ENCODE assay signal across 9 cellular contexts in genomic region chr1:19315378-19316206, GRCh38. TPM values are rescaled to one million over a fixed set of nuclear protein-coding genes. Genes with fewer than 3 reads are reported as not detected.
DNase-seq lines count a peak whose midpoint lies in the region; ATAC-seq and TF ChIP-seq lines count a peak whose summit lies in the region.
"Had no signal": no experiment of that assay in that cellular context is flagged by ENCODE, and none has a peak within 500 bp of the region (broad histone marks: within the 10 kb centered on the region; RNA-seq: fewer than 3 reads in every experiment).

No MANE protein-coding gene starts in this region.

- no peaks in the 10 kb centered on the region for H3K9me3 Mint-ChIP-seq in activated CD4-positive, alpha-beta T cell treated with anti-CD3 and anti-CD28 coated beads, Interleukin-2, amount 10 ng/mL, durations not matched to agents 24 days and 14 days
- no peaks in the 10 kb centered on the region for H3K9me3 Mint-ChIP-seq in central memory CD8-positive, alpha-beta T cell

- H3K36me3 ChIP-seq in Loucy (ENCODE audit: insufficient read depth, low read length) (no peaks in the 10 kb centered on the region), spleen (peaks cover 0 to 30% (median 9%) of the 10 kb centered on the region in 6 donors), left ventricle myocardium inferior (peaks cover 14% of the 10 kb centered on the region)

- H3K9me3 ChIP-seq in Loucy (ENCODE audit: insufficient read depth, low read depth, low read length) (no peaks in the 10 kb centered on the region), spleen (no peaks in the 10 kb centered on the region), left ventricle myocardium inferior (replicated peaks) (no peaks in the 10 kb centered on the region)

- peak overlapping the region; percentile 90 for H3K9ac ChIP-seq in Loucy (ENCODE audit: low read depth, low read length, poor library complexity, severe bottlenecking)

- TF ChIP-seq CTCF in Loucy (conservative IDR thresholded peaks at IDR 0.05; ENCODE audit: low read length) (no peak), spleen (IDR thresholded peaks at IDR 0.05 in 8 of 11, conservative IDR thresholded peaks at IDR 0.05 in 3 of 11) (no peak), left ventricle myocardium inferior (IDR thresholded peaks at IDR 0.05; ENCODE audit: borderline replicate concordance) (no peak)

- H3K4me1 ChIP-seq in Loucy (ENCODE audit: insufficient read depth, low read length, poor library complexity, severe bottlenecking): peaks cover 57% of the 10 kb centered on the region
- H3K4me1 ChIP-seq in spleen: peaks cover 50 to 75% (median 64%) of the 10 kb centered on the region in 6 donors
- peaks cover 36% of the 10 kb centered on the region for H3K4me1 ChIP-seq in left ventricle myocardium inferior

- TF ChIP-seq POLR2A in spleen (IDR thresholded peaks at IDR 0.05): no peak

- ATAC-seq in central memory CD8-positive, alpha-beta T cell (replicated peaks; ENCODE audit: extremely low read depth, poor library complexity, severe bottlenecking): no peak

- peaks cover 31% of the 10 kb centered on the region for H3K4me1 Mint-ChIP-seq in activated CD4-positive, alpha-beta T cell treated with anti-CD3 and anti-CD28 coated beads, Interleukin-2, amount 10 ng/mL, durations not matched to agents 24 days and 14 days
- H3K4me1 Mint-ChIP-seq in central memory CD8-positive, alpha-beta T cell: peaks cover 31% of the 10 kb centered on the region

- peaks cover 37% of the 10 kb centered on the region for H3K79me2 ChIP-seq in Loucy (ENCODE audit: insufficient read depth, low read length)

- WGBS in spleen, 5 donors: 45 to 60% (median 49%) methylated on average over 17 of the region's 17 CpGs

- H3K27ac Mint-ChIP-seq in activated CD4-positive, alpha-beta T cell treated with anti-CD3 and anti-CD28 coated beads, Interleukin-2, amount 10 ng/mL, durations not matched to agents 24 days and 14 days: peak overlapping the region; percentile 68
- peak overlapping the region; percentile 90 for H3K27ac Mint-ChIP-seq in central memory CD8-positive, alpha-beta T cell (ENCODE audit: low read depth)

- H3K9me2 ChIP-seq in Loucy (replicated peaks; ENCODE audit: low read depth, low read length): no peaks in the 10 kb centered on the region

- no peaks in the 10 kb centered on the region for H3K27me3 Mint-ChIP-seq in activated CD4-positive, alpha-beta T cell treated with anti-CD3 and anti-CD28 coated beads, Interleukin-2, amount 10 ng/mL, durations not matched to agents 24 days and 14 days
- H3K27me3 Mint-ChIP-seq in central memory CD8-positive, alpha-beta T cell: no peaks in the 10 kb centered on the region

- H3K4me3 ChIP-seq in Loucy (ENCODE audit: low read length, poor library complexity, severe bottlenecking) (peak overlapping the region; percentile 98), spleen (peak overlapping the region in 1 of 8 donors; percentile 19), left ventricle myocardium inferior (no peak overlapping the region)

- H3K4me2 ChIP-seq in Loucy (ENCODE audit: low read depth, low read length, poor library complexity, severe bottlenecking): peak overlapping the region; percentile 89

- peak overlapping the region in 5 of 8 donors; percentile 38 to 92 (median 60) for H3K27ac ChIP-seq in spleen
- H3K27ac ChIP-seq in left ventricle myocardium inferior (replicated peaks): no peak overlapping the region

- H3K36me3 Mint-ChIP-seq in activated CD4-positive, alpha-beta T cell treated with anti-CD3 and anti-CD28 coated beads, Interleukin-2, amount 10 ng/mL, durations not matched to agents 24 days and 14 days (ENCODE audit: low read depth): peaks cover 1% of the 10 kb centered on the region
- H3K36me3 Mint-ChIP-seq in central memory CD8-positive, alpha-beta T cell (ENCODE audit: insufficient read depth): peaks cover 31% of the 10 kb centered on the region

- H3K27me3 ChIP-seq in Loucy (ENCODE audit: insufficient read depth, low read length, poor library complexity, severe bottlenecking) (no peaks in the 10 kb centered on the region), spleen (replicated peaks in 1 of 7) (no peaks in the 10 kb centered on the region), left ventricle myocardium inferior (ENCODE audit: low read depth) (no peaks in the 10 kb centered on the region)

- H3K4me3 Mint-ChIP-seq in activated CD4-positive, alpha-beta T cell treated with anti-CD3 and anti-CD28 coated beads, Interleukin-2, amount 10 ng/mL, durations not matched to agents 24 days and 14 days: peak overlapping the region; percentile 18
- H3K4me3 Mint-ChIP-seq in central memory CD8-positive, alpha-beta T cell: no peak overlapping the region

- DNase-seq in activated CD4-positive, alpha-beta T cell treated with anti-CD3 and anti-CD28 coated beads, Interleukin-2, amount 10 ng/mL, durations not matched to agents 24 days and 14 days: no peak
- DNase-seq in activated CD4-positive, alpha-beta T cell treated with anti-CD3 and anti-CD28 coated beads, Interleukin-2, amount 50 U/mL, for 1 hour: no peak
- DNase-seq in central memory CD8-positive, alpha-beta T cell (ENCODE audit: low spot score in 2 of 2): no peak
- DNase-seq in spleen (peak; percentile 81), ureter (ENCODE audit: low spot score) (no peak), left ventricle myocardium inferior (no peak)
- no peak for DNase-seq in stimulated activated naive CD4-positive, alpha-beta T cell treated with Interleukin-2 at 50 U/mL for 16 hours (lab: John Stamatoyannopoulos, UW)
- DNase-seq: stimulated activated CD8-positive, alpha-beta memory T cell treated with anti-CD3 and anti-CD28 coated beads, Interleukin-4, amount 100 ng/mL, for 48 hours had no signal

- H4K20me1 ChIP-seq in Loucy (ENCODE audit: insufficient read depth, low read length, poor library complexity, severe bottlenecking): peaks cover 7% of the 10 kb centered on the region

- intact Hi-C loops in activated CD4-positive, alpha-beta T cell treated with anti-CD3 and anti-CD28 coated beads, Interleukin-2, amount 10 ng/mL, durations not matched to agents 24 days and 14 days (cut with micrococcal nuclease): no loop called here
- intact Hi-C loops in spleen (cut with DNase I; ENCODE audit: low total_unique reads): no loop called here
- intact Hi-C loops in left ventricle myocardium inferior (cut with micrococcal nuclease): no loop called here

- no peak overlapping the region for H2AFZ ChIP-seq in Loucy (ENCODE audit: low read length)

- H3F3A ChIP-seq in Loucy (ENCODE audit: low read depth): no peaks in the 10 kb centered on the region

RNA-seq across cellular contexts. Expression of gene SLC66A1, which starts 3.5 kb away (rescaled TPM):
- 9.2 and 10.1 TPM in 2 replicates for total RNA-seq in activated CD4-positive, alpha-beta T cell treated with anti-CD3 and anti-CD28 coated beads, Interleukin-2, amount 10 ng/mL, durations not matched to agents 24 days and 14 days
- total RNA-seq in spleen: 10 to 100 TPM; 10.8 to 17.6 (median 12.7) TPM
- 10 to 100 TPM in 2 of 3 donors, 1 to 10 TPM in 1; 9.6 to 20.9 (median 17.3) TPM for polyA plus RNA-seq in spleen
- 11.3 TPM for total RNA-seq in ureter
- total RNA-seq in left ventricle myocardium inferior: 5.8 TPM

RNA-seq across cellular contexts. Expression of gene AKR7A2, which starts 3.6 kb away (rescaled TPM):
- total RNA-seq in activated CD4-positive, alpha-beta T cell treated with anti-CD3 and anti-CD28 coated beads, Interleukin-2, amount 10 ng/mL, durations not matched to agents 24 days and 14 days: 33.6 and 35.4 TPM in 2 replicates
- 10 to 100 TPM; 31.4 to 68.4 (median 34.6) TPM for total RNA-seq in spleen
- 10 to 100 TPM; 14.6 to 35.5 (median 28.6) TPM for polyA plus RNA-seq in spleen
- total RNA-seq in ureter: 40.8 TPM
- total RNA-seq in left ventricle myocardium inferior: 43.7 TPM

RNA-seq across cellular contexts. Expression of gene AKR7A3, which starts 27.0 kb away (rescaled TPM):
- total RNA-seq in activated CD4-positive, alpha-beta T cell treated with anti-CD3 and anti-CD28 coated beads, Interleukin-2, amount 10 ng/mL, durations not matched to agents 24 days and 14 days: 1.8 and 2.5 TPM in 2 replicates
- 1 to 10 TPM in 4 of 7 donors, under 1 TPM in 3; 0.60 to 2.2 (median 1.4) TPM for total RNA-seq in spleen
- 1 to 10 TPM in 2 of 3 donors, under 1 TPM in 1; 0.55 to 1.8 (median 1.0) TPM for polyA plus RNA-seq in spleen
- 1.8 TPM for total RNA-seq in ureter
- total RNA-seq in left ventricle myocardium inferior: 0.14 TPM
